ENCODE assay signal across 19 cellular contexts in genomic region chr15:61092387-61093157, GRCh38.
DNase-seq lines count a peak whose midpoint lies in the region; ATAC-seq and TF ChIP-seq lines count a peak whose summit lies in the region.
"Had no signal": no experiment of that assay in that cellular context is flagged by ENCODE, and none has a peak within 500 bp of the region (broad histone marks: within the 10 kb centered on the region; RNA-seq: fewer than 3 reads in every experiment).

No MANE protein-coding gene starts in this region.

- DNase-seq in DMS53 treated with DMSO at 0.1 percent for 48 hours (lab: John Stamatoyannopoulos, UW; ENCODE audit: unreplicated experiment) (peak; percentile 6), OCI-M1 (lab: John Stamatoyannopoulos, UW) (peak; percentile 2), fibroblast of the aortic adventitia (ENCODE audit: low read depth) (peak; percentile 5), ecto neural progenitor cell (ENCODE audit: low spot score) (no peak), NCI-H1092 (lab: John Stamatoyannopoulos, UW) (no peak), NCI-H2081 treated with DMSO at 0.1 percent for 48 hours (lab: John Stamatoyannopoulos, UW) (no peak)
- DNase-seq: ACHN; AML-193; Calu3; CD8-positive, alpha-beta memory T cell; DMS153; EL; GF-D8; MV-4-11; NCI-H1694 treated with DMSO at 0.1 percent for 48 hours; SW 1271 had no signal

- ATAC-seq in HG03097 (IDR thresholded peaks at IDR 0.05; ENCODE audit: low FRiP score, unreplicated experiment) = no peak
- ATAC-seq: Right ventricle myocardium inferior had no signal

- TF ChIP-seq CTCF in fibroblast of the aortic adventitia (IDR thresholded peaks at IDR 0.05; ENCODE audit: insufficient read depth, low read length) = no peak

- H3K4me3 ChIP-seq in fibroblast of the aortic adventitia (ENCODE audit: low read depth, low read length) = no peak overlapping the region
- H3K4me3 ChIP-seq: SJSA1 had no signal

Comparison
In these comparisons a context has a peak if more than half of its experiments do, and no peak if none do; other contexts are left out.
1. DNase-seq: peak in DMS53 treated with DMSO at 0.1 percent for 48 hours (single experiment), OCI-M1 (single experiment) and fibroblast of the aortic adventitia (single experiment); none in ecto neural progenitor cell (single experiment), NCI-H1092 (single experiment) and NCI-H2081 treated with DMSO at 0.1 percent for 48 hours (single experiment).